ENCODE assay signal across 7 cellular contexts in genomic region chr12:123062682-123063426, GRCh38.
DNase-seq lines count a peak whose midpoint lies in the region; ATAC-seq and TF ChIP-seq lines count a peak whose summit lies in the region.

No MANE protein-coding gene starts in this region.

- POLR2A ChIA-PET in HEK293T (lab: Yijun Ruan, JAX), result no interaction called here

- CTCF ChIA-PET in HEK293T (lab: Yijun Ruan, JAX), result interaction anchor here (1.0 kb wide), 3 partner anchors 7 to 20 kb away, joined by 3 read pairs; no protein-coding TSS in a partner anchor

- no peaks in the 10 kb centered on the region for H3K27me3 ChIP-seq in foreskin keratinocyte

- peaks cover 15% of the 10 kb centered on the region for H3K4me1 ChIP-seq in foreskin keratinocyte

- TF ChIP-seq CTCF in foreskin keratinocyte (conservative IDR thresholded peaks at IDR 0.05), result no peak

- peak; percentile 45 for ATAC-seq in HG02610 (IDR thresholded peaks at IDR 0.05; ENCODE audit: unreplicated experiment)
- peak; percentile 87 for ATAC-seq in SK-N-SH treated with all-trans-retinoic acid at 6 μM for 48 hours
- ATAC-seq in foreskin keratinocyte, result peak; percentile 66
- peak; percentile 53 for ATAC-seq in stimulated activated naive CD8-positive, alpha-beta T cell treated with anti-CD3 and anti-CD28 coated beads, Interleukin-15, Interleukin-2, amounts not matched to agents 100 U/mL and 50 U/mL, for 24 hours

- H3K27ac ChIP-seq in foreskin keratinocyte, result no peak overlapping the region

- peak; percentile 37 to 68 for DNase-seq in foreskin keratinocyte
- no peak for DNase-seq in stimulated activated naive CD8-positive, alpha-beta T cell treated with anti-CD3 and anti-CD28 coated beads, Interleukin-15, Interleukin-2, amounts not matched to agents 100 U/mL and 50 U/mL, for 24 hours
- no peak for DNase-seq in HEK293T (ENCODE audit: extremely low spot score)
- no peak for DNase-seq in SHP77 (lab: John Stamatoyannopoulos, UW)
- DNase-seq in GM19240 (ENCODE audit: insufficient read length, low spot score), result no peak

TF ChIP-seq in SK-N-SH treated with all-trans-retinoic acid at 6 μM for 48 hours, 23 proteins besides CTCF, POLR2A, EP300 and RAD21:
- TF ChIP-seq CSRNP3 (CRISPR knock-in tag; IDR thresholded peaks at IDR 0.05), result no peak
TF ChIP-seq in SK-N-SH treated with all-trans-retinoic acid at 6 μM for 48 hours: peak in this region for 0.

TF ChIP-seq in HEK293T, 16 proteins besides CTCF, POLR2A, EP300 and RAD21:
- TF ChIP-seq CTBP1 (IDR thresholded peaks at IDR 0.05; ENCODE audit: borderline replicate concordance), result no peak
- TF ChIP-seq FOXA1 (IDR thresholded peaks at IDR 0.05), result no peak
- TF ChIP-seq ELF4 (IDR thresholded peaks at IDR 0.05), result no peak
- no peak for TF ChIP-seq ZNF384 (IDR thresholded peaks at IDR 0.05)
- no peak for TF ChIP-seq PKNOX1 (IDR thresholded peaks at IDR 0.05)
- no peak for TF ChIP-seq FOXK2 (IDR thresholded peaks at IDR 0.05)
- TF ChIP-seq BHLHE40 (IDR thresholded peaks at IDR 0.05; ENCODE audit: borderline replicate concordance), result no peak
- TF ChIP-seq L3MBTL2 (conservative IDR thresholded peaks at IDR 0.05), result no peak
- TF ChIP-seq ARNT (IDR thresholded peaks at IDR 0.05), result no peak
- TF ChIP-seq FOXM1 (IDR thresholded peaks at IDR 0.05; ENCODE audit: borderline replicate concordance), result no peak

Comparison
In these comparisons a context has a peak if more than half of its experiments do, and no peak if none do; other contexts are left out.
1. DNase-seq: peak in foreskin keratinocyte (2 of 2); none in stimulated activated naive CD8-positive, alpha-beta T cell treated with anti-CD3 and anti-CD28 coated beads, Interleukin-15, Interleukin-2, amounts not matched to agents 100 U/mL and 50 U/mL, for 24 hours (single experiment), HEK293T (single experiment), SHP77 (0 of 2) and GM19240 (single experiment).
2. Peak in every context shown above with its lines, with median percentiles within 50 percentile points of each other: ATAC-seq.